ENCODE assay signal across 17 cellular contexts in the genomic region with DNA sequence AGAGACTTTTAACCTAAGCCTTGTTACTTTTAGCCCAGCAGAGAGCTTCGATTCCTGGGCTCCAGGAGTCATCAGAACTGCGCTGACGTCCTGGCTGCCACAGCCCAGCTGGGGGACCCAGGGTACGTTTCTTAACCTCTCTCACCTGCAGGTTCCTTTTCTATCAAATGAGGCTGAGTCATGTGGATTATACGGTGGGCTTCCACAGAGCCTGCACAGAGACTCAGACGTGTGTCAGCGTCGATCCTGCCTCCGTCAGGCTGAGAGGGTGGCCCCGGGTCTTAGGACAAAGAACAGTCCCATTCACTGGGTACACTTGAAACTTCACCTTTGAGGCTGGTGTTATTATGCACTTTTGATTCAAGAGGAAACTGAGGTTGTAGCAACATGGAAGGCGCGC.
A peak's percentile ranks its signal among the peaks of the same experiment; 100 is the strongest.
DNase-seq lines count a peak whose midpoint lies in the region; ATAC-seq and TF ChIP-seq lines count a peak whose summit lies in the region.
"Had no signal": no experiment of that assay in that cellular context is flagged by ENCODE, and none has a peak within 500 bp of the region (broad histone marks: within the 10 kb centered on the region; RNA-seq: fewer than 3 reads in every experiment).

No MANE protein-coding gene starts in this region.

- H3K27ac ChIP-seq in GM23338 (ENCODE audit: low read depth) (no peak overlapping the region), neural progenitor cell (no peak overlapping the region), smooth muscle cell (ENCODE audit: low read depth) (peak overlapping the region; percentile 39)

- peaks cover 9% of the 10 kb centered on the region; the same call in 1 of the 3 replicates for H3K9me3 Mint-ChIP-seq in GM23338
- peaks cover 7% of the 10 kb centered on the region for H3K9me3 Mint-ChIP-seq in neural progenitor cell

- H3K9me3 ChIP-seq in neural progenitor cell (ENCODE audit: low read depth) (no peaks in the 10 kb centered on the region), smooth muscle cell (replicated peaks; ENCODE audit: low read depth) (no peaks in the 10 kb centered on the region)

- H3K4me1 Mint-ChIP-seq in GM23338 (peaks cover 11% of the 10 kb centered on the region; the same call in 2 of the 3 replicates), neural progenitor cell (peaks cover 65% of the 10 kb centered on the region)
- H3K4me1 Mint-ChIP-seq: CD4-positive, alpha-beta memory T cell had no signal

- ATAC-seq in GM23338: no peak
- ATAC-seq: GM12878 had no signal

- H3K36me3 Mint-ChIP-seq in GM23338 (ENCODE audit: low read depth) (peaks cover 5% of the 10 kb centered on the region; the same call in 1 of the 3 replicates), neural progenitor cell (peaks cover 2% of the 10 kb centered on the region)
- H3K36me3 Mint-ChIP-seq: CD4-positive, alpha-beta memory T cell had no signal

- H3K9ac ChIP-seq in neural progenitor cell: no peak overlapping the region
- H3K9ac ChIP-seq in smooth muscle cell (ENCODE audit: low read depth): no peak overlapping the region

- TF ChIP-seq CTCF in GM23338 (conservative IDR thresholded peaks at IDR 0.05; ENCODE audit: low read depth in 2 of 2): no peak
- no peak for TF ChIP-seq CTCF in neural progenitor cell (IDR thresholded peaks at IDR 0.05)
- no peak for TF ChIP-seq CTCF in smooth muscle cell (IDR thresholded peaks at IDR 0.05; ENCODE audit: borderline replicate concordance, insufficient read depth, poor library complexity, severe bottlenecking)

- H4K20me1 ChIP-seq in GM23338 (replicated peaks; ENCODE audit: insufficient read depth) (no peaks in the 10 kb centered on the region), neural progenitor cell (ENCODE audit: low read depth) (no peaks in the 10 kb centered on the region), smooth muscle cell (ENCODE audit: low read depth) (no peaks in the 10 kb centered on the region)

- H3K27me3 ChIP-seq in GM23338 (ENCODE audit: insufficient read depth) (no peaks in the 10 kb centered on the region), neural progenitor cell (no peaks in the 10 kb centered on the region), smooth muscle cell (ENCODE audit: low read depth) (no peaks in the 10 kb centered on the region), H7 (ENCODE audit: control insufficient read depth, insufficient read depth, low read length) (no peaks in the 10 kb centered on the region)

- H3K4me2 ChIP-seq in GM23338 (no peak overlapping the region), neural progenitor cell (no peak overlapping the region), smooth muscle cell (no peak overlapping the region)

- H3K27me3 Mint-ChIP-seq in GM23338 (ENCODE audit: insufficient read depth, low read depth, poor library complexity) (no peaks in the 10 kb centered on the region), neural progenitor cell (ENCODE audit: insufficient read depth, low read depth) (peaks cover 25% of the 10 kb centered on the region)

- no peak for DNase-seq in GM23338 (ENCODE audit: low spot score)
- peak; percentile 73 for DNase-seq in cerebellar cortex (ENCODE audit: low spot score)
- no peak for DNase-seq in neural progenitor cell (ENCODE audit: low spot score)
- no peak for DNase-seq in smooth muscle cell (lab: John Stamatoyannopoulos, UW; ENCODE audit: unreplicated experiment)
- DNase-seq in NCI-H526 (lab: John Stamatoyannopoulos, UW): no peak
- no peak for DNase-seq in GOT3 (lab: John Stamatoyannopoulos, UW)
- DNase-seq in H7: no peak
- no peak for DNase-seq in NCI-H1417 (lab: John Stamatoyannopoulos, UW)
- DNase-seq: C1 segment of cervical spinal cord; Calu3; CD4-positive, alpha-beta memory T cell; COR-L47; DMS53; DMS79 treated with DMSO at 0.1 percent for 48 hours; GDM1; HCEC 1CT had no signal

- WGBS in smooth muscle cell (ENCODE audit: low lambda C conversion rate): 78% methylated on average over 12 of the region's 12 CpGs

- H3K9me2 ChIP-seq in GM23338 (ENCODE audit: insufficient read depth): 0 out of 2 replicates have a peak, but pooled peaks cover 7% of the 10 kb centered on the region

- H3F3A ChIP-seq in GM23338 (replicated peaks; ENCODE audit: low read depth): no peaks in the 10 kb centered on the region
- H3F3A ChIP-seq in neural progenitor cell (ENCODE audit: low read depth): peaks cover 12% of the 10 kb centered on the region
- H3F3A ChIP-seq in smooth muscle cell (ENCODE audit: low read depth): peaks cover 7% of the 10 kb centered on the region

- no peak overlapping the region for H3K27ac Mint-ChIP-seq in GM23338
- peak overlapping the region; percentile 82 for H3K27ac Mint-ChIP-seq in neural progenitor cell
- H3K27ac Mint-ChIP-seq: CD4-positive, alpha-beta memory T cell had no signal

- peaks cover 7% of the 10 kb centered on the region for H3K4me1 ChIP-seq in GM23338 (ENCODE audit: insufficient read depth)
- H3K4me1 ChIP-seq in neural progenitor cell: peaks cover 39% of the 10 kb centered on the region
- peaks cover 14% of the 10 kb centered on the region for H3K4me1 ChIP-seq in smooth muscle cell (ENCODE audit: low read depth)

- H2AFZ ChIP-seq in GM23338 (peak overlapping the region; percentile 80; the same call in 1 of the 2 replicates), neural progenitor cell (replicated peaks) (no peak overlapping the region), smooth muscle cell (ENCODE audit: low read depth) (no peak overlapping the region)

- H3K4me3 Mint-ChIP-seq in GM23338: no peak overlapping the region
- no peak overlapping the region for H3K4me3 Mint-ChIP-seq in neural progenitor cell
- H3K4me3 Mint-ChIP-seq: CD4-positive, alpha-beta memory T cell had no signal

- no peak overlapping the region for H3K4me3 ChIP-seq in GM23338
- no peak overlapping the region for H3K4me3 ChIP-seq in neural progenitor cell
- H3K4me3 ChIP-seq in smooth muscle cell: no peak overlapping the region
- H3K4me3 ChIP-seq in H7 (ENCODE audit: insufficient read depth, low read depth, low read length): no peak overlapping the region
- H3K4me3 ChIP-seq: GM12878 had no signal

- no peaks in the 10 kb centered on the region for H3K36me3 ChIP-seq in GM23338 (ENCODE audit: insufficient read depth)
- no peaks in the 10 kb centered on the region for H3K36me3 ChIP-seq in neural progenitor cell
- no peaks in the 10 kb centered on the region for H3K36me3 ChIP-seq in smooth muscle cell (ENCODE audit: low read depth)
- H3K36me3 ChIP-seq in H7 (replicated peaks; ENCODE audit: control insufficient read depth, insufficient read depth, low read length): no peaks in the 10 kb centered on the region

- H3K79me2 ChIP-seq in GM23338 (replicated peaks; ENCODE audit: insufficient read depth) (no peaks in the 10 kb centered on the region), neural progenitor cell (ENCODE audit: low read depth) (no peaks in the 10 kb centered on the region), smooth muscle cell (ENCODE audit: low read depth) (no peaks in the 10 kb centered on the region)
